In the genomic region with DNA sequence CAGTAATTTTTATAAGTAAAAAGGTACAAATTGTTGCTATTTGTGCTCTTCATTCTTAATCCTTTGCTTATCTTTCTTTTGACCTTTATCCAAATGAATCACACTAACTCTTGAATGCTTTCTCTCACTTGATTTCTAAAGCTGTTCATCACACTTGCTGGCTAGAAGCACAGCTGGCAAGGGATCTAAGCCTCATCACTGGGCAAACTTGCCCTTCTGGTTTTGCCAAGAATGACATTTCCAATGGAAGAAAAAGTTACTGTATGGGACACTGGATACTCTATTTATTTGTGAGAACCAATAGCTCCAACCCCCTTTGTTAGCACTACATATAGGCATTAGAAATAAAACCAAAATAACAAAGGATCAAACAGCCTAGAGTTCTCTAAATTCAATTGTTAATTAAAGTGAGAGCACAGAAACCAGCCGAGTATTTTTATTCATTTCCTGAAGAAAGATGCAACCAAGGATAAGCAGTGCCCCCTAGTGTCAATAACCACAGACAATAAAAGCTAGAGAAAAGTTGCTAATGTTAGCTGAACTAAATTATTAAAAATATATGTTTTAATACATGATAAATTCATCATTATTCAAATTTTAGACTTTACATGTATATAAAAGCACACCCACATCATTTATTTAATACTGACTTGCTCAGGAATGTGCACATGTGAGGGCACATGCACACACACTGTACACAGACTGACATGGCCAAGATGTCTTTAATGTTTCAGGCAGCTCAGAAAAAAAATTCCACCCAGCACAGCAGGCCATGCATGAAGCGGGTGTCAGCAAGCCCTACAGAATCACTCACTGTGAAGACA, we compare ENCODE assay signal across 8 cellular contexts. TPM values are rescaled to one million over a fixed set of nuclear protein-coding genes. Genes with fewer than 3 reads are reported as not detected.
DNase-seq lines count a peak whose midpoint lies in the region; ATAC-seq and TF ChIP-seq lines count a peak whose summit lies in the region.

No MANE protein-coding gene starts in this region.

- TF ChIP-seq CTCF in heart left ventricle (IDR thresholded peaks at IDR 0.05) (peak; percentile 56 to 81 (median 67)), VCaP (conservative IDR thresholded peaks at IDR 0.05) (peak; percentile 73), glutamatergic neuron (IDR thresholded peaks at IDR 0.05; ENCODE audit: partially characterized antibody, unreplicated experiment) (peak; percentile 86), sigmoid colon (IDR thresholded peaks at IDR 0.05) (peak in 3 of 4 experiments; percentile 45 to 58 (median 50))

- peaks cover 3% of the 10 kb centered on the region for H3K27me3 Mint-ChIP-seq in glutamatergic neuron (ENCODE audit: unreplicated experiment)

- H3K9me3 ChIP-seq in heart left ventricle: no peaks in the 10 kb centered on the region
- no peaks in the 10 kb centered on the region for H3K9me3 ChIP-seq in sigmoid colon

- H3K4me3 ChIP-seq in heart left ventricle (no peak overlapping the region), sigmoid colon (no peak overlapping the region)

- H3K36me3 ChIP-seq in heart left ventricle (no peaks in the 10 kb centered on the region), sigmoid colon (no peaks in the 10 kb centered on the region)

- no peak overlapping the region for H3K27ac Mint-ChIP-seq in glutamatergic neuron (ENCODE audit: unreplicated experiment)

- peaks cover 0 to 5% (median 0%) of the 10 kb centered on the region in 12 donors for H3K4me1 ChIP-seq in heart left ventricle
- H3K4me1 ChIP-seq in sigmoid colon: no peaks in the 10 kb centered on the region

- H3K4me3 Mint-ChIP-seq in glutamatergic neuron (ENCODE audit: unreplicated experiment): no peak overlapping the region

- H3K27me3 ChIP-seq in heart left ventricle (no peaks in the 10 kb centered on the region), sigmoid colon (no peaks in the 10 kb centered on the region)

- H3K27ac ChIP-seq in heart left ventricle (no peak overlapping the region), VCaP (no peak overlapping the region), sigmoid colon (no peak overlapping the region)

- WGBS in heart left ventricle, 4 donors: 20 to 25% (median 23%) methylated on average over 2 of the region's 2 CpGs
- WGBS in sigmoid colon, 2 donors: 14 to 25% methylated on average over 2 of the region's 2 CpGs

- H3K36me3 Mint-ChIP-seq in glutamatergic neuron (ENCODE audit: unreplicated experiment): no peaks in the 10 kb centered on the region

- no peak for TF ChIP-seq EP300 in sigmoid colon (IDR thresholded peaks at IDR 0.05)

- no peaks in the 10 kb centered on the region for H3K9me3 Mint-ChIP-seq in glutamatergic neuron (ENCODE audit: unreplicated experiment)

- H3K4me1 Mint-ChIP-seq in glutamatergic neuron (ENCODE audit: low read depth, unreplicated experiment): no peaks in the 10 kb centered on the region

- intact Hi-C loops in heart left ventricle (cut with DNase I) (loop anchor here in 9 of 10 donors (2.0 to 10.0 kb wide), 5 partner anchors 186 to 220 kb away; a partner anchor contains a TSS), Right ventricle myocardium inferior (cut with DNase I) (loop anchor here (5.0 to 10.0 kb wide), 2 partner anchors 186 to 219 kb away; a partner anchor contains a TSS), sigmoid colon (cut with DNase I) (loop anchor here (2.0 kb wide), 1 partner anchor 220 kb away; a partner anchor contains a TSS)

- TF ChIP-seq POLR2A in heart left ventricle (IDR thresholded peaks at IDR 0.05) (no peak), sigmoid colon (IDR thresholded peaks at IDR 0.05) (no peak)

- ATAC-seq in heart left ventricle (no peak), Right ventricle myocardium inferior (no peak), GM21825 (IDR thresholded peaks at IDR 0.05; ENCODE audit: unreplicated experiment) (peak; percentile 69), HG03108 (IDR thresholded peaks at IDR 0.05; ENCODE audit: unreplicated experiment) (no peak)

- DNase-seq in heart left ventricle (no peak), Right ventricle myocardium inferior (ENCODE audit: missing footprints) (no peak), NCI-H1105 (lab: John Stamatoyannopoulos, UW) (peak; percentile 28), glutamatergic neuron (no peak), sigmoid colon (no peak)

RNA-seq across cellular contexts. Expression of a gene that starts 59.8 kb away (rescaled TPM):
- under 1 TPM; 0.19 to 0.88 (median 0.25) TPM for total RNA-seq in heart left ventricle
- polyA plus RNA-seq in heart left ventricle: under 1 TPM; 0.03 to 0.27 TPM
- total RNA-seq in Right ventricle myocardium inferior: 0.32 TPM
- total RNA-seq in glutamatergic neuron (ENCODE audit: unreplicated experiment): 1.5 TPM
- 1 to 10 TPM; 2.5 to 6.1 (median 3.2) TPM for total RNA-seq in sigmoid colon
- polyA plus RNA-seq in sigmoid colon: under 1 TPM in 2 of 3 donors, not detected in 1; under 0.01 to 0.17 TPM
